In the genomic region with DNA sequence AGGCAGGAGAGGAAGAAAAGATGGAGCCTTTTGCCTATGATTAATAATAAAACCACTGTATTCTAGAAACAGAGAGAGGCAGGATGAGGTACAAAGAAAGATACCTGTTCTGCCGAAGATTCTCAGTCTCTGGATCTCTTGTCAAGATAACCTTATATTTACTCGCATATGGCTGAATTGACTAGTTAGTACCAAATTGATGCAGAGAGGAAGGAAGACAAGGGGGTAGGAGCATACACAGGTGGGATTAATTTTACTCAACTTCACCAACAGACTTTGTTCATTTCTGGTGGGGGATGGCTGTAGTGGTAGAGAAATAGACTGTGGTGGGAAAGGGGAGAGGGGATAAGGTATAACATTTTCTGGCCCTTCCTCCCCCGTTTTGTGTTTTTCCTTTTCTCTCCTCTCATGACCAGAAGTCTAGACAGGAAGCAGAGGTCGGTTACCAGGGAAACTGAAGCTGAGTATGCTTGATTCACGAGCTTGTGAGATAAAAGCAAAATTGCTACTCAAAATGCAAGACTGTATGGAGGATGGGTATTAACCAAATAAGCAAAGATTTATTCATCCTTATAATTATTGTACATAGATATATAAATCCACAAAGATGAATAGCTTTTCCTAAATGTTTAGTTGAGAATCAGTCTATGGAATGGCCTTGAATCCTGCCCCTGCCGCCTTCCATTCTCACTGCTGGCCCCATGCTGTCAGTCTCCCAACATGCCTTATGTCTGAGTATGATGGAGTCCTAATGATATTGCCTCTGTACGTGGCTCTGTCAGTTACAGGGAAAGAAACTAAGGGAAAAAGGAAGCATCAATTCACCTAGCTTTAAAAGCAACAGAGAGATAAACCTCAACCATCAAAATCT, we compare ENCODE assay signal across 8 cellular contexts. TPM values are rescaled to one million over a fixed set of nuclear protein-coding genes. Genes with fewer than 3 reads are reported as not detected.
A peak's percentile ranks its signal among the peaks of the same experiment; 100 is the strongest.
DNase-seq lines count a peak whose midpoint lies in the region; ATAC-seq and TF ChIP-seq lines count a peak whose summit lies in the region.
"Had no signal": no experiment of that assay in that cellular context is flagged by ENCODE, and none has a peak within 500 bp of the region (broad histone marks: within the 10 kb centered on the region; RNA-seq: fewer than 3 reads in every experiment).

No MANE protein-coding gene starts in this region.

- no peak overlapping the region for H3K14ac ChIP-seq in neuronal stem cell (ENCODE audit: low read length)

- H3K4me1 Mint-ChIP-seq in central memory CD8-positive, alpha-beta T cell: peaks cover 18% of the 10 kb centered on the region
- no peaks in the 10 kb centered on the region for H3K4me1 Mint-ChIP-seq in Caco-2 (ENCODE audit: low read depth, unreplicated experiment)

- TF ChIP-seq CTCF in Caco-2 (IDR thresholded peaks at IDR 0.05; ENCODE audit: insufficient read depth in 1 of 2, low read depth in 1 of 2, low read length in 1 of 2, severe bottlenecking in 1 of 2, unreplicated experiment in 1 of 2): no peak
- no peak for TF ChIP-seq CTCF in OCI-LY7 (conservative IDR thresholded peaks at IDR 0.05; ENCODE audit: low read length)

- H3K36me3 ChIP-seq in neuronal stem cell (replicated peaks in 1 of 2; ENCODE audit: control insufficient read depth in 2 of 2, insufficient read depth in 2 of 2, low read length in 2 of 2) (no peaks in the 10 kb centered on the region), Caco-2 (ENCODE audit: control insufficient read depth, insufficient read depth, low read length) (no peaks in the 10 kb centered on the region), OCI-LY7 (ENCODE audit: insufficient read depth, low read length) (no peaks in the 10 kb centered on the region)

- H3K4me3 ChIP-seq in neuronal stem cell (ENCODE audit: low read length in 2 of 2) (peak overlapping the region in 1 of 2 donors; percentile 20), Caco-2 (ENCODE audit: low read depth, low read length) (no peak overlapping the region), OCI-LY7 (ENCODE audit: low read depth, low read length, poor library complexity, severe bottlenecking) (no peak overlapping the region)

- H2AFZ ChIP-seq in neuronal stem cell (ENCODE audit: low read length) (peak overlapping the region; percentile 27), OCI-LY7 (ENCODE audit: low read length) (no peak overlapping the region)

- H4K91ac ChIP-seq in neuronal stem cell (ENCODE audit: low read depth, low read length, poor library complexity): no peak overlapping the region

- no CpG with 5 or more reads among the region's 7 CpGs for WGBS in neuronal stem cell (ENCODE audit: extremely low coverage in 2 of 2, insufficient read length in 2 of 2, insufficient replicate concordance in 1 of 2), 2 donors

- no TSS peak for BruUV-seq in Caco-2 (replicated peaks; lab: Mats Ljungman, UMichigan)
- no TSS peak for BruUV-seq in OCI-LY7 (replicated peaks; lab: Mats Ljungman, UMichigan)

- no peaks in the 10 kb centered on the region for H3K27me3 Mint-ChIP-seq in central memory CD8-positive, alpha-beta T cell
- H3K27me3 Mint-ChIP-seq in Caco-2 (ENCODE audit: insufficient read depth, unreplicated experiment): no peaks in the 10 kb centered on the region

- H3K4me3 Mint-ChIP-seq in central memory CD8-positive, alpha-beta T cell: peak overlapping the region; percentile 72
- no peak overlapping the region for H3K4me3 Mint-ChIP-seq in Caco-2 (ENCODE audit: unreplicated experiment)

- H2BK120ac ChIP-seq in neuronal stem cell (ENCODE audit: low read depth, low read length): no peak overlapping the region

- no peak overlapping the region for H3K23ac ChIP-seq in neuronal stem cell (ENCODE audit: low read depth, low read length, poor library complexity)

- H2BK15ac ChIP-seq in neuronal stem cell (ENCODE audit: low read length): no peak overlapping the region

- no peaks in the 10 kb centered on the region for H4K20me1 ChIP-seq in OCI-LY7 (ENCODE audit: insufficient read depth, low read length)

- no peak overlapping the region for H3K27ac ChIP-seq in neuronal stem cell (replicated peaks; ENCODE audit: low read length)
- H3K27ac ChIP-seq in OCI-LY7 (ENCODE audit: low read depth, low read length, poor library complexity, severe bottlenecking): no peak overlapping the region

- H3K9me3 ChIP-seq in neuronal stem cell (replicated peaks in 1 of 2; ENCODE audit: control insufficient read depth in 2 of 2, insufficient read depth in 1 of 2, low read depth in 1 of 2, low read length in 2 of 2) (no peaks in the 10 kb centered on the region), Caco-2 (no peaks in the 10 kb centered on the region), OCI-LY7 (ENCODE audit: low read length) (no peaks in the 10 kb centered on the region)

- POLR2A ChIA-PET in Caco-2 (lab: Charles Lee) (no interaction called here), OCI-LY7 (lab: Charles Lee) (no interaction called here)

- H3K27ac Mint-ChIP-seq in central memory CD8-positive, alpha-beta T cell (ENCODE audit: low read depth): peak overlapping the region; percentile 93
- no peak overlapping the region for H3K27ac Mint-ChIP-seq in Caco-2 (ENCODE audit: unreplicated experiment)

- H3K9me2 ChIP-seq in OCI-LY7 (ENCODE audit: insufficient read depth, low read length): no peaks in the 10 kb centered on the region

- CTCF ChIA-PET in Caco-2 (lab: Charles Lee): interaction anchor here (0.5 to 0.9 kb wide), 2 partner anchors 165 to 307 kb away, joined by 3 to 4 read pairs; no protein-coding TSS in a partner anchor
- CTCF ChIA-PET in OCI-LY7 (lab: Charles Lee; ENCODE audit: unreplicated experiment): no interaction called here

- DNase-seq in NCI-H774 (lab: John Stamatoyannopoulos, UW) (peak; percentile 7), neuronal stem cell (ENCODE audit: low spot score) (no peak), Caco-2 (no peak), OCI-LY7 (ENCODE audit: low spot score) (no peak), epidermal melanocyte (ENCODE audit: insufficient read length, low spot score) (no peak)
- peak in 1 of 2 donors; percentile 15 for DNase-seq in central memory CD8-positive, alpha-beta T cell (ENCODE audit: low spot score in 2 of 2)

- H2AK5ac ChIP-seq in neuronal stem cell (ENCODE audit: low read depth, low read length): no peak overlapping the region

- no peak overlapping the region for H3K4me2 ChIP-seq in neuronal stem cell (ENCODE audit: insufficient read depth, low read length, poor library complexity, severe bottlenecking)
- H3K4me2 ChIP-seq in OCI-LY7 (ENCODE audit: low read length): no peak overlapping the region

- H3K9me3 Mint-ChIP-seq in central memory CD8-positive, alpha-beta T cell: no peaks in the 10 kb centered on the region
- H3K9me3 Mint-ChIP-seq in Caco-2 (ENCODE audit: unreplicated experiment): no peaks in the 10 kb centered on the region

- H3K36me3 Mint-ChIP-seq in central memory CD8-positive, alpha-beta T cell (ENCODE audit: insufficient read depth): peaks cover 2% of the 10 kb centered on the region
- no peaks in the 10 kb centered on the region for H3K36me3 Mint-ChIP-seq in Caco-2 (ENCODE audit: insufficient read depth, unreplicated experiment)

- peak; percentile 27 for ATAC-seq in GM18858 (IDR thresholded peaks at IDR 0.05; ENCODE audit: unreplicated experiment)
- peak; percentile 84 for ATAC-seq in central memory CD8-positive, alpha-beta T cell (replicated peaks; ENCODE audit: extremely low read depth, poor library complexity, severe bottlenecking)

- H3K4me1 ChIP-seq in neuronal stem cell (ENCODE audit: control insufficient read depth in 2 of 2, insufficient read depth in 1 of 2, low read depth in 1 of 2, low read length in 2 of 2) (no peaks in the 10 kb centered on the region), Caco-2 (no peaks in the 10 kb centered on the region), OCI-LY7 (ENCODE audit: insufficient read depth, low read length, poor library complexity, severe bottlenecking) (no peaks in the 10 kb centered on the region)

- H3K27me3 ChIP-seq in neuronal stem cell (ENCODE audit: control insufficient read depth in 3 of 3, insufficient read depth in 3 of 3, low read depth in 1 of 3, low read length in 3 of 3) (no peaks in the 10 kb centered on the region), Caco-2 (replicated peaks; ENCODE audit: control insufficient read depth, insufficient read depth, low read length) (no peaks in the 10 kb centered on the region)

- no peak overlapping the region for H2BK12ac ChIP-seq in neuronal stem cell (ENCODE audit: low read length)

- no peak overlapping the region for H4K8ac ChIP-seq in neuronal stem cell (ENCODE audit: low read depth, low read length)

- no peak overlapping the region for H2BK5ac ChIP-seq in neuronal stem cell (ENCODE audit: low read length)

- H3K9ac ChIP-seq in neuronal stem cell (ENCODE audit: low read depth, low read length, poor library complexity): no peak overlapping the region

- intact Hi-C loops in Caco-2 (cut with micrococcal nuclease; ENCODE audit: unreplicated experiment) (loop anchor here (5.0 kb wide), 1 partner anchor 415 kb away; no protein-coding TSS in a partner anchor), OCI-LY7 (cut with micrococcal nuclease; ENCODE audit: unreplicated experiment) (loop anchor here (5.0 kb wide), 1 partner anchor 165 kb away; no protein-coding TSS in a partner anchor)

- H3K79me1 ChIP-seq in neuronal stem cell (ENCODE audit: low read depth, low read length): no peaks in the 10 kb centered on the region

- no peaks in the 10 kb centered on the region for H3K79me2 ChIP-seq in OCI-LY7 (ENCODE audit: insufficient read depth, low read depth, low read length)

- H3K18ac ChIP-seq in neuronal stem cell (ENCODE audit: low read length): no peak overlapping the region

- H3K4ac ChIP-seq in neuronal stem cell (ENCODE audit: low read length): no peak overlapping the region

RNA-seq across cellular contexts. Expression of a gene that starts 17.8 kb away (rescaled TPM):
- polyA plus RNA-seq in neuronal stem cell (2013, experiment 1 of 2): 0.33 TPM
- 0.50 TPM for polyA plus RNA-seq in neuronal stem cell (2013, experiment 2 of 2)
- total RNA-seq in Caco-2 (2022) (not detected in 2 replicates), OCI-LY7 (2022) (not detected in 2 replicates)
- not detected in 2 replicates for total RNA-seq in OCI-LY7 (2014; rRNA removed; shearing (Covaris generic))
- total RNA-seq: temporal lobe had no signal

RNA-seq across cellular contexts. Expression of a gene that starts 26.3 kb away (rescaled TPM):
- polyA plus RNA-seq in neuronal stem cell (2013, experiment 1 of 2): 0.06 TPM
- polyA plus RNA-seq in neuronal stem cell (2013, experiment 2 of 2): 0.08 TPM
- total RNA-seq in Caco-2 (2022) (not detected in 2 replicates), OCI-LY7 (2022) (not detected in 2 replicates)
- total RNA-seq in OCI-LY7 (2014; rRNA removed; shearing (Covaris generic)): not detected in 2 replicates

RNA-seq across cellular contexts. Expression of a gene that starts 31.8 kb away (rescaled TPM):
- 0.20 TPM for polyA plus RNA-seq in neuronal stem cell (2013, experiment 1 of 2)
- polyA plus RNA-seq in neuronal stem cell (2013, experiment 2 of 2): not detected
- total RNA-seq in Caco-2 (2022) (not detected in 2 replicates), OCI-LY7 (2022) (not detected in 2 replicates)
- total RNA-seq in OCI-LY7 (2014; rRNA removed; shearing (Covaris generic)): not detected in 2 replicates
- total RNA-seq: temporal lobe had no signal

RNA-seq across cellular contexts. Expression of a gene that starts 56.9 kb away (rescaled TPM):
- 7.7 TPM for polyA plus RNA-seq in neuronal stem cell (2013, experiment 1 of 2)
- polyA plus RNA-seq in neuronal stem cell (2013, experiment 2 of 2): 8.0 TPM
- total RNA-seq in Caco-2 (2022) (17.0 and 19.6 TPM in 2 replicates), OCI-LY7 (2022) (27.7 and 32.9 TPM in 2 replicates)
- total RNA-seq in OCI-LY7 (2014; rRNA removed; shearing (Covaris generic)): 11.4 and 14.2 TPM in 2 replicates
